8 cellular contexts compared by ENCODE assay signal in the genomic region with DNA sequence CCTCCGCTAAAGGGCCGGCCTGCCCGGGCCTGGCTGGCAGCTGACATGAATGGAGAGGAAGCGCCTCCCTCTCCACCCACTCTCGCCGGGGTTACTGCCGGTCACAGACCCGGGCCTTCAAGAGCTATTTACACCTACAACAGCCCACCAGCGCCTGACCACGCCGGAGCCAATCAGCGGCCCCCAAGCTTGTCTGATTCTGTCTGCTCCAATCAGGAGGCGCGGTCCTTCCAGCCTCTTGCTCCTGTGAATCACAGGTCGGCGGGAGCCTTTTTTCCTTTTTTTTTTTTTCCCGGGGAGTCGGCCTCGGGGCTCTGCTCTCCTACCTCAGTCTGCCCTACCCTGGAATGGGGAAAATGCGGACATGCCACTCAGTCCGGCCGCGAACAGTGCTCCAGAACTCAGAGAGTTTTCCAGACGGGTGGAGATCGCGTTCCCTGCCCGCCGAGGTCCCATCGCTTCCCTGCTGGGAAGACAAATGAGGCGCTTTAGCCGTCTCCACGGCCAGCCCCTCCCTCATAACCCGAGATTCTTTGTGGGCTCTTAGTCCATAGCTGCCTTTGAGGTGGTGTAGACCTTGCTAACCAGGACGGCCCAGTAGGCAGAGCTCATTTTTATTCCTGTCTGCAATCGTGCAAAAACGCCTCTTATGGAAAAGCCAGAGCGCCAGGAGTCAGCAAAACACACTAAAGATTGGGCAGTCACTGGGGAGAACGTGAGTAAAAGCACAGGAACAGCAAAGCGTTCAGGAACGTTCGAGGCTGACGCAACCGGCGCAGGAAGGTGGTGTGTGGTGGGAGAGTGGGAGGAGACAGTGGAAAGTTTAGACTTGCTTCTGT. TPM values are rescaled to one million over a fixed set of nuclear protein-coding genes. Genes with fewer than 3 reads are reported as not detected.
DNase-seq lines count a peak whose midpoint lies in the region; ATAC-seq and TF ChIP-seq lines count a peak whose summit lies in the region.

No MANE protein-coding gene starts in this region.

- peak; percentile 96 for ATAC-seq in HG02642 (IDR thresholded peaks at IDR 0.05; ENCODE audit: poor library complexity, unreplicated experiment)
- ATAC-seq in Right ventricle myocardium superior (ENCODE audit: poor library complexity), result peak; percentile 98

- WGBS in ovary, 3 donors, result 0% methylated on average over 44 of the region's 44 CpGs
- 0 to 1% methylated on average over 37 to 40 of the region's 44 CpGs for WGBS in thyroid gland, 2 donors

- intact Hi-C loops in Right ventricle myocardium superior (cut with DNase I) (no loop called here), ovary (cut with DNase I) (no loop called here), thyroid gland (cut with DNase I) (no loop called here)

- peak overlapping the region; percentile 84 for H3K4me3 ChIP-seq in GM12864 (ENCODE audit: low read depth, low read length)
- peak overlapping the region; percentile 70 for H3K4me3 ChIP-seq in ovary
- peak overlapping the region; percentile 39 to 73 (median 71) for H3K4me3 ChIP-seq in thyroid gland (replicated peaks in 1 of 3)

- no peak for TF ChIP-seq EP300 in ovary (IDR thresholded peaks at IDR 0.05)

- H3K36me3 ChIP-seq in ovary, result no peaks in the 10 kb centered on the region
- H3K36me3 ChIP-seq in thyroid gland, result no peaks in the 10 kb centered on the region

- TF ChIP-seq CTCF in GM12864 (IDR thresholded peaks at IDR 0.05; ENCODE audit: low read depth, low read length, missing control alignments) (no peak), ovary (IDR thresholded peaks at IDR 0.05) (no peak), thyroid gland (IDR thresholded peaks at IDR 0.05) (no peak)

- H3K27ac ChIP-seq in ovary, result peak overlapping the region; percentile 89 to 93
- peak overlapping the region; percentile 96 to 100 (median 96) for H3K27ac ChIP-seq in thyroid gland

- peak; percentile 35 for TF ChIP-seq POLR2A in ovary (IDR thresholded peaks at IDR 0.05)
- TF ChIP-seq POLR2A in thyroid gland (IDR thresholded peaks at IDR 0.05), result peak in 1 of 2 donors; percentile 57

- DNase-seq in GM12864 (ENCODE audit: low read depth) (peak; percentile 91), NCI-H1105 (lab: John Stamatoyannopoulos, UW) (peak; percentile 91), SKM-1 (lab: John Stamatoyannopoulos, UW; ENCODE audit: unreplicated experiment) (peak; percentile 86), Right ventricle myocardium superior (peak; percentile 97), ovary (peak; percentile 94 to 97 (median 97)), thyroid gland (peak; percentile 99 to 100)
- peak; percentile 65 for DNase-seq in activated naive CD8-positive, alpha-beta T cell treated with anti-CD3 and anti-CD28 coated beads, Interleukin-2, amount 50 U/mL, for 16 hours (ENCODE audit: low read depth, low spot score)

- H3K4me1 ChIP-seq in ovary (ENCODE audit: insufficient read depth) (peaks cover 10% of the 10 kb centered on the region), thyroid gland (peaks cover 7 to 25% of the 10 kb centered on the region in 2 donors)

- no peaks in the 10 kb centered on the region for H3K9me3 ChIP-seq in ovary
- H3K9me3 ChIP-seq in thyroid gland, result no peaks in the 10 kb centered on the region

- H3K27me3 ChIP-seq in ovary, result no peaks in the 10 kb centered on the region
- H3K27me3 ChIP-seq in thyroid gland, result no peaks in the 10 kb centered on the region

RNA-seq across cellular contexts. Expression of a gene that starts 26.5 kb away (rescaled TPM):
- total RNA-seq in Right ventricle myocardium superior (21.2 TPM), ovary (100 to 1,000 TPM in 2 of 7 donors, 10 to 100 TPM in 5; 21.6 to 302 (median 72.7) TPM), thyroid gland (10 to 100 TPM in 1 of 4 donors, 1 to 10 TPM in 3; 2.2 to 29.7 (median 5.1) TPM)
- polyA plus RNA-seq in ovary, result 100 to 1,000 TPM in 1 of 2 donors, 10 to 100 TPM in 1; 21.1 to 274 TPM

RNA-seq across cellular contexts. Expression of a gene that starts 43.5 kb away (rescaled TPM):
- total RNA-seq in Right ventricle myocardium superior, result not detected
- total RNA-seq in ovary, result 1 to 10 TPM in 1 of 7 donors, not detected in 6; 2.2 TPM
- polyA plus RNA-seq in ovary, result 1 to 10 TPM in 1 of 2 donors, under 1 TPM in 1; 0.02 to 2.5 TPM
- total RNA-seq in thyroid gland, result not detected

Comparison
In these comparisons a context has a peak if more than half of its experiments do, and no peak if none do; other contexts are left out.
1. Peak in every context shown above with its lines: DNase-seq, ATAC-seq, H3K4me3 ChIP-seq and H3K27ac ChIP-seq.